ENCODE assay signal across 1 cellular context in the genomic region with DNA sequence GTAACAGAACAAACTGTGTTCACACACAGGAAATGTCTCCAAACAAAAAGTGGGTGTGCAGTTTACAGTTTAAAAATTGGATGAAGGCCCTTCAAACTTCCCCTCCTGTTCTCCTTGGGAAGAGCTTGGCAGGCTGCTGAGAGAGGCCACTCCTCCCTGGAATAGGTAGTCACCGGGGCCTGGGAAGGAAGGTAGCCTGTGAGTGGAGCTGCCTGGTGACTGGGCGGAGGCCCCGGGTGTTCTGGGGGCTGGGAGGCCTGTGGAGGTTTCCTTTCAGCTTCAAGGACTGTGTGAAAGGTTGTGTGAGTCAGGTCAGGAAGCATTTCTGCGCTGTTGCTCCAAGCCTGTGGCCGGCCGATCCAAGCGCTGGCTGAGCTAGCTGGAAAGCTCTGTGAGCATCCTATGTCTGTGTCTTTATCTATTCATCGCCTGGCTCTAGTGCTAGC.
A peak's percentile ranks its signal among the peaks of the same experiment; 100 is the strongest.
TF ChIP-seq lines count a peak whose summit lies in the region.

No MANE protein-coding gene starts in this region.

TF ChIP-seq in IMR-90, 13 proteins besides CTCF, POLR2A, EP300 and RAD21:
- TF ChIP-seq CEBPB (IDR thresholded peaks at IDR 0.05; ENCODE audit: low read depth, low read length) (peak; percentile 29; the same call in 1 of the 2 replicates), MAZ (IDR thresholded peaks at IDR 0.05; ENCODE audit: borderline replicate concordance, low read depth, low read length) (no peak)
TF ChIP-seq in IMR-90: peak in this region for 1.
